12 cellular contexts compared by ENCODE assay signal in the genomic region with DNA sequence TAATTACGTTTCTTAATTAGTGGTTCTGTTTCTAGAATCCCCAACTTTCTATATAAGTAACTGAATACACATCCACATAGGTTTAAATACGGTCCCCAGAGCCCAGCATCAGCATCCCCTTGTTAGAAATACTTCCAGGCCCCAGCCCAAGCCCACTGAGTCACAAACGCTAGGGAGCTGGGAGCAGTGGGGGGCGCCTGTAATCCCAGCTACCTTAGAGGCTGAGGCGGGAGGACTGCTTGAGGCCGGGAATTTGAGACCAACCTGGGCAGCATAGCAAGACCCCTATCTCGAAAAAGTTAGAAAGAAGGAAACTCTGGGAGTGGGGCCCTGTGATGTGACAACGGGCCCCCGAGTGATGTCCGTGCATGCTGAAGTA. TPM values are rescaled to one million over a fixed set of nuclear protein-coding genes. Genes with fewer than 3 reads are reported as not detected.
DNase-seq lines count a peak whose midpoint lies in the region; ATAC-seq and TF ChIP-seq lines count a peak whose summit lies in the region.
"Had no signal": no experiment of that assay in that cellular context is flagged by ENCODE, and none has a peak within 500 bp of the region (broad histone marks: within the 10 kb centered on the region; RNA-seq: fewer than 3 reads in every experiment).

No MANE protein-coding gene starts in this region.

- no peak overlapping the region for H3K9ac ChIP-seq in BLaER1
- H3K9ac ChIP-seq in OCI-LY1 (ENCODE audit: low read length), result no peak overlapping the region
- H3K9ac ChIP-seq in endodermal cell (ENCODE audit: extremely low read depth, low read length, poor library complexity, severe bottlenecking), result no peak overlapping the region

- H3K27me3 Mint-ChIP-seq in endodermal cell (ENCODE audit: insufficient read depth) (peaks cover 72% of the 10 kb centered on the region), osteocyte (ENCODE audit: unreplicated experiment) (no peaks in the 10 kb centered on the region)

- no peaks in the 10 kb centered on the region for H3K9me2 ChIP-seq in OCI-LY1 (ENCODE audit: low read depth, low read length)

- WGBS in endodermal cell (ENCODE audit: insufficient coverage in 1 of 2, insufficient read length in 1 of 2), 2 experiments, result 88 to 100% methylated on average over 4 to 10 of the region's 10 CpGs
- WGBS in ovary, 3 donors, result 75 to 80% (median 79%) methylated on average over 10 of the region's 10 CpGs

- H3K4me1 ChIP-seq in BLaER1 (peaks cover 21% of the 10 kb centered on the region), OCI-LY1 (ENCODE audit: insufficient read depth, low read length, severe bottlenecking) (no peaks in the 10 kb centered on the region), endodermal cell (ENCODE audit: control insufficient read depth, insufficient read depth, low read length) (no peaks in the 10 kb centered on the region), ovary (ENCODE audit: insufficient read depth) (peaks cover 3% of the 10 kb centered on the region)

- H3K27ac ChIP-seq in BLaER1 (no peak overlapping the region), OCI-LY1 (ENCODE audit: low read depth, low read length, poor library complexity, severe bottlenecking) (no peak overlapping the region), endodermal cell (ENCODE audit: low read depth, low read length) (no peak overlapping the region), ovary (peak overlapping the region in 1 of 2 donors; percentile 84)

- H3K27me3 ChIP-seq in BLaER1 (peaks cover 61% of the 10 kb centered on the region), OCI-LY1 (ENCODE audit: insufficient read depth, low read length) (peaks cover 22% of the 10 kb centered on the region), endodermal cell (ENCODE audit: control insufficient read depth, insufficient read depth, low read length, poor library complexity, severe bottlenecking) (peaks cover 66% of the 10 kb centered on the region), ovary (no peaks in the 10 kb centered on the region)

- no peak overlapping the region for H2AFZ ChIP-seq in OCI-LY1 (ENCODE audit: low read length)

- H3K36me3 Mint-ChIP-seq in endodermal cell (ENCODE audit: low read depth), result no peaks in the 10 kb centered on the region
- no peaks in the 10 kb centered on the region for H3K36me3 Mint-ChIP-seq in osteocyte (ENCODE audit: unreplicated experiment)
- H3K36me3 Mint-ChIP-seq: CD4-positive, alpha-beta memory T cell had no signal

- H3K9me3 ChIP-seq in BLaER1 (peaks cover 8% of the 10 kb centered on the region; the same call in 1 of the 2 replicates), OCI-LY1 (ENCODE audit: low read length) (no peaks in the 10 kb centered on the region), endodermal cell (ENCODE audit: control insufficient read depth, low read length) (no peaks in the 10 kb centered on the region), ovary (no peaks in the 10 kb centered on the region)

- TF ChIP-seq POLR2A in ovary (IDR thresholded peaks at IDR 0.05), result no peak

- intact Hi-C loops in ovary (cut with DNase I), result no loop called here

- H3K4me3 ChIP-seq in BLaER1 (peak overlapping the region; percentile 72), OCI-LY1 (ENCODE audit: low read depth, low read length, poor library complexity, severe bottlenecking) (no peak overlapping the region), endodermal cell (ENCODE audit: low read length) (no peak overlapping the region), ovary (no peak overlapping the region)

- no peaks in the 10 kb centered on the region for H3F3A ChIP-seq in OCI-LY1 (ENCODE audit: insufficient read depth, low read length)

- no peak for TF ChIP-seq EP300 in ovary (IDR thresholded peaks at IDR 0.05)

- peaks cover 3% of the 10 kb centered on the region for H3K9me3 Mint-ChIP-seq in endodermal cell
- H3K9me3 Mint-ChIP-seq in osteocyte (ENCODE audit: unreplicated experiment), result no peaks in the 10 kb centered on the region
- H3K9me3 Mint-ChIP-seq: CD4-positive, alpha-beta memory T cell had no signal

- H4K20me1 ChIP-seq in BLaER1 (peaks cover 24% of the 10 kb centered on the region), OCI-LY1 (ENCODE audit: insufficient read depth, low read length) (no peaks in the 10 kb centered on the region)

- no peak overlapping the region for H3K27ac Mint-ChIP-seq in endodermal cell
- no peak overlapping the region for H3K27ac Mint-ChIP-seq in osteocyte (ENCODE audit: unreplicated experiment)
- H3K27ac Mint-ChIP-seq: CD4-positive, alpha-beta memory T cell had no signal

- H3K79me2 ChIP-seq in OCI-LY1 (ENCODE audit: insufficient read depth, low read length), result no peaks in the 10 kb centered on the region

- TF ChIP-seq CTCF in OCI-LY1 (IDR thresholded peaks at IDR 0.05; ENCODE audit: low read length) (no peak), endodermal cell (conservative IDR thresholded peaks at IDR 0.05) (no peak), osteocyte (IDR thresholded peaks at IDR 0.05) (no peak), ovary (IDR thresholded peaks at IDR 0.05) (no peak)

- H3K4me3 Mint-ChIP-seq in endodermal cell, result peak overlapping the region; percentile 57
- peak overlapping the region; percentile 57 for H3K4me3 Mint-ChIP-seq in osteocyte (ENCODE audit: unreplicated experiment)

- H3K36me3 ChIP-seq in BLaER1 (no peaks in the 10 kb centered on the region), OCI-LY1 (ENCODE audit: insufficient read depth, low read length) (no peaks in the 10 kb centered on the region), endodermal cell (ENCODE audit: control insufficient read depth, insufficient read depth, low read length) (no peaks in the 10 kb centered on the region), ovary (no peaks in the 10 kb centered on the region)

- ATAC-seq in GM21423 (IDR thresholded peaks at IDR 0.05; ENCODE audit: unreplicated experiment), result no peak

- H3K4me2 ChIP-seq in BLaER1 (peak overlapping the region; percentile 99), OCI-LY1 (ENCODE audit: low read length) (peak overlapping the region; percentile 54; the same call in 1 of the 2 replicates)

- no peaks in the 10 kb centered on the region for H3K4me1 Mint-ChIP-seq in endodermal cell
- peaks cover 11% of the 10 kb centered on the region for H3K4me1 Mint-ChIP-seq in osteocyte (ENCODE audit: unreplicated experiment)

- DNase-seq in endodermal cell, result no peak
- DNase-seq in osteocyte (ENCODE audit: extremely low spot score, unreplicated experiment), result no peak
- DNase-seq in DMS114 treated with DMSO at 0.1 percent for 48 hours (lab: John Stamatoyannopoulos, UW; ENCODE audit: unreplicated experiment), result no peak
- DNase-seq in ovary, result no peak
- DNase-seq in NCI-H446 (lab: John Stamatoyannopoulos, UW), result no peak
- DNase-seq: CD4-positive, alpha-beta memory T cell; NCI-H2029 treated with DMSO at 0.1 percent for 48 hours; stimulated activated naive CD4-positive, alpha-beta T cell treated with Interleukin-2 at 50 U/mL for 16 hours had no signal

RNA-seq across cellular contexts. Expression of a gene that starts 1.3 kb away (rescaled TPM):
- total RNA-seq in endodermal cell (not detected), osteocyte (0.29 and 0.40 TPM in 2 replicates), ovary (1 to 10 TPM in 4 of 7 donors, under 1 TPM in 3; 0.67 to 2.9 (median 1.1) TPM)
- 0.18 TPM for polyA plus RNA-seq in endodermal cell (2013, experiment 1 of 2)
- polyA plus RNA-seq in endodermal cell (2013, experiment 2 of 2), result 0.17 TPM
- under 1 TPM; 0.88 to 0.90 TPM for polyA plus RNA-seq in ovary
- total RNA-seq: CD4-positive, alpha-beta memory T cell; HT1080 had no signal
- polyA plus RNA-seq: CD4-positive, alpha-beta memory T cell had no signal
